1 cellular context compared by ENCODE assay signal in the genomic region with DNA sequence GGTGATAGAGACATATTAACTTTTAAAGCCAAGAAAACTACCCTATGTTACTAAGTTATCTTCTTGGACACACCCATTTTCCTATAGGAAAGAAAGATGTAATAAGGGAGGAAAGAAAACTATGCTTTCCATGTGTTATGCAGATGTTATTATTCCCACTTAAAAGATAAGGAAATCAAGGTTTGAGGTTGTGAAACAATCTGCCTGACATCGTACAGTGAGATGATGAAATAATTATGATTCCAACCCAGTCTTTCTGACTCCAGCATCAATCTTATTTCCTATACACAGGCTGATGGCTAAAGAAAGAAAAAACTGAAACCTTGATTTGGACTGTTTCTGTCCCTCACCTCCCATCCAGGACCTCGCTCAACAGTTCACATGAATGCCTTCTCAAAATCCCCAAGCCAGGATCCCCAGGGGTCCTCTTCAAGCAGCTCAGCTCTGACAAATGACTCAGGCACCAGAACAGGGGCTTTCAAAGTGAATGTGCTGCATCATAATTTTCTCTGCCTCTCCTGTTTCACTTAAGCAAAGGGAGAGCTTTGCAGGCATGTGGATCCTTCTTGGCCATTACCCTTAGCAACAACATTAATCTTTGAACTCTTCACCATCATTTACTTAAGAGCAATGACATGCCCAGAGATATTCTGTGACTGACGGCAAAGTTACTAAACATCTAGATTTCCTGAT.
TF ChIP-seq lines count a peak whose summit lies in the region.

No MANE protein-coding gene starts in this region.

TF ChIP-seq in HEK293, 187 proteins besides CTCF, POLR2A, EP300 and RAD21 (continued from another document):
- TF ChIP-seq, protein P1, sequence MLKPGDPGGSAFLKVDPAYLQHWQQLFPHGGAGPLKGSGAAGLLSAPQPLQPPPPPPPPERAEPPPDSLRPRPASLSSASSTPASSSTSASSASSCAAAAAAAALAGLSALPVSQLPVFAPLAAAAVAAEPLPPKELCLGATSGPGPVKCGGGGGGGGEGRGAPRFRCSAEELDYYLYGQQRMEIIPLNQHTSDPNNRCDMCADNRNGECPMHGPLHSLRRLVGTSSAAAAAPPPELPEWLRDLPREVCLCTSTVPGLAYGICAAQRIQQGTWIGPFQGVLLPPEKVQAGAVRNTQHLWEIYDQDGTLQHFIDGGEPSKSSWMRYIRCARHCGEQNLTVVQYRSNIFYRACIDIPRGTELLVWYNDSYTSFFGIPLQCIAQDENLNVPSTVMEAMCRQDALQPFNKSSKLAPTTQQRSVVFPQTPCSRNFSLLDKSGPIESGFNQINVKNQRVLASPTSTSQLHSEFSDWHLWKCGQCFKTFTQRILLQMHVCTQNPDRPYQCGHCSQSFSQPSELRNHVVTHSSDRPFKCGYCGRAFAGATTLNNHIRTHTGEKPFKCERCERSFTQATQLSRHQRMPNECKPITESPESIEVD (tag by site-specific recombination; IDR thresholded peaks at IDR 0.05): 0 out of 2 replicates have a peak, but pooled peaks have one; percentile 13
